Comparison of ENCODE assay signal across 14 cellular contexts in genomic region chr14:70357557-70357956, GRCh38. TPM values are rescaled to one million over a fixed set of nuclear protein-coding genes. Genes with fewer than 3 reads are reported as not detected.
A peak's percentile ranks its signal among the peaks of the same experiment; 100 is the strongest.
DNase-seq lines count a peak whose midpoint lies in the region; ATAC-seq, FAIRE-seq and TF ChIP-seq lines count a peak whose summit lies in the region.
"Had no signal": no experiment of that assay in that cellular context is flagged by ENCODE, and none has a peak within 500 bp of the region (broad histone marks: within the 10 kb centered on the region; RNA-seq: fewer than 3 reads in every experiment).

No MANE protein-coding gene starts in this region.

- H3K4me1 ChIP-seq in GM12878 (ENCODE audit: control insufficient read depth, insufficient read depth, low read length) = no peaks in the 10 kb centered on the region; the same call in 1 of the 2 replicates
- H3K4me1 ChIP-seq in neural progenitor cell = peaks cover 10% of the 10 kb centered on the region
- H3K4me1 ChIP-seq in upper lobe of left lung = peaks cover 5 to 15% (median 12%) of the 10 kb centered on the region in 4 donors

- DNase-seq in activated CD4-positive, alpha-beta T cell treated with anti-CD3 and anti-CD28 coated beads, Interleukin-2, amount 10 ng/mL, durations not matched to agents 24 days and 14 days = no peak
- no peak for DNase-seq in activated CD4-positive, alpha-beta T cell treated with anti-CD3 and anti-CD28 coated beads for 48 hours
- DNase-seq in HFFc6 = no peak
- no peak for DNase-seq in GM12878 (ENCODE audit: low read depth, low spot score)
- DNase-seq in neural progenitor cell (ENCODE audit: low spot score) = no peak
- DNase-seq in upper lobe of left lung = no peak
- no peak for DNase-seq in GM19238 (ENCODE audit: insufficient read length, low spot score)
- DNase-seq: activated gamma-delta T cell, heart left ventricle, SK-N-SH, substantia nigra had no signal

- SMC1A ChIA-PET in GM12878 (lab: Charles Lee; ENCODE audit: uncharacterized antibody, unreplicated experiment) = interaction anchor here (0.6 kb wide), 1 partner anchor 78 kb away, joined by 3 read pairs; no protein-coding TSS in a partner anchor

- peaks cover 9% of the 10 kb centered on the region for H3K9me3 Mint-ChIP-seq in activated CD4-positive, alpha-beta T cell treated with anti-CD3 and anti-CD28 coated beads, Interleukin-2, amount 10 ng/mL, durations not matched to agents 24 days and 14 days
- no peaks in the 10 kb centered on the region for H3K9me3 Mint-ChIP-seq in HFFc6
- H3K9me3 Mint-ChIP-seq in neural progenitor cell = no peaks in the 10 kb centered on the region

- no peak for FAIRE-seq in GM12878 (lab: Jason Lieb, UNC)
- FAIRE-seq: A204.1 had no signal

- H2AFZ ChIP-seq in GM12878 (ENCODE audit: control insufficient read depth, low read depth, low read length) (no peak overlapping the region), neural progenitor cell (replicated peaks) (no peak overlapping the region)

- H3K4me1 Mint-ChIP-seq in activated CD4-positive, alpha-beta T cell treated with anti-CD3 and anti-CD28 coated beads, Interleukin-2, amount 10 ng/mL, durations not matched to agents 24 days and 14 days = peaks cover 18% of the 10 kb centered on the region
- peaks cover 50% of the 10 kb centered on the region for H3K4me1 Mint-ChIP-seq in HFFc6 (ENCODE audit: low read depth)
- peaks cover 15% of the 10 kb centered on the region for H3K4me1 Mint-ChIP-seq in neural progenitor cell

- peaks cover 2% of the 10 kb centered on the region for H3F3A ChIP-seq in neural progenitor cell (ENCODE audit: low read depth)

- no peak for TF ChIP-seq CTCF in HFFc6 (IDR thresholded peaks at IDR 0.05)
- TF ChIP-seq CTCF in GM12878 (IDR thresholded peaks at IDR 0.05 in 2 of 3, conservative IDR thresholded peaks at IDR 0.05 in 1 of 3; ENCODE audit: control insufficient read depth in 2 of 3, extremely low read depth in 1 of 3, insufficient read depth in 1 of 3, low read depth in 3 of 3, low read length in 3 of 3) = no peak
- TF ChIP-seq CTCF in neural progenitor cell (IDR thresholded peaks at IDR 0.05) = no peak
- TF ChIP-seq CTCF in upper lobe of left lung (IDR thresholded peaks at IDR 0.05) = no peak

- peaks cover 53% of the 10 kb centered on the region for H3K79me2 ChIP-seq in GM12878 (ENCODE audit: control insufficient read depth, insufficient read depth, low read length)
- peaks cover 69% of the 10 kb centered on the region for H3K79me2 ChIP-seq in neural progenitor cell (ENCODE audit: low read depth)

- TF ChIP-seq POLR2A in GM12878 (IDR thresholded peaks at IDR 0.05; ENCODE audit: low read depth, low read length) (no peak), upper lobe of left lung (IDR thresholded peaks at IDR 0.05) (no peak)

- H3K4me2 ChIP-seq in GM12878 (ENCODE audit: control insufficient read depth, insufficient read depth) (peak overlapping the region; percentile 95), neural progenitor cell (peak overlapping the region; percentile 97)

- ATAC-seq in GM12878 (no peak), upper lobe of left lung (ENCODE audit: low FRiP score in 2 of 2) (no peak), HG02938 (IDR thresholded peaks at IDR 0.05; ENCODE audit: unreplicated experiment) (no peak)
- ATAC-seq: heart left ventricle had no signal

- intact Hi-C loops in activated CD4-positive, alpha-beta T cell treated with anti-CD3 and anti-CD28 coated beads, Interleukin-2, amount 10 ng/mL, durations not matched to agents 24 days and 14 days (cut with micrococcal nuclease) = no loop called here
- intact Hi-C loops in GM12878 (cut with micrococcal nuclease; ENCODE audit: unreplicated experiment) = no loop called here

- H3K27me3 Mint-ChIP-seq in activated CD4-positive, alpha-beta T cell treated with anti-CD3 and anti-CD28 coated beads, Interleukin-2, amount 10 ng/mL, durations not matched to agents 24 days and 14 days = peaks cover 3% of the 10 kb centered on the region
- H3K27me3 Mint-ChIP-seq in HFFc6 (ENCODE audit: insufficient read depth) = no peaks in the 10 kb centered on the region
- H3K27me3 Mint-ChIP-seq in neural progenitor cell (ENCODE audit: insufficient read depth, low read depth) = no peaks in the 10 kb centered on the region

- no TSS peak for BruUV-seq in GM12878 (replicated peaks; lab: Mats Ljungman, UMichigan)

- H3K27ac ChIP-seq in GM12878 (ENCODE audit: control insufficient read depth, insufficient read depth) = no peak overlapping the region
- no peak overlapping the region for H3K27ac ChIP-seq in neural progenitor cell
- no peak overlapping the region for H3K27ac ChIP-seq in upper lobe of left lung
- H3K27ac ChIP-seq: esophagus muscularis mucosa, heart left ventricle had no signal

- RAD21 ChIA-PET in GM12878 (lab: Charles Lee; ENCODE audit: unreplicated experiment) = no interaction called here

- no peak overlapping the region for H3K9ac ChIP-seq in GM12878 (ENCODE audit: control insufficient read depth, insufficient read depth, low read length)
- no peak overlapping the region for H3K9ac ChIP-seq in neural progenitor cell
- H3K9ac ChIP-seq: SK-N-SH had no signal

- H3K9me3 ChIP-seq in GM12878 (replicated peaks; ENCODE audit: control insufficient read depth, insufficient read depth, low read length) (peaks cover 4% of the 10 kb centered on the region; the same call in 2 of the 3 replicates), neural progenitor cell (ENCODE audit: low read depth) (no peaks in the 10 kb centered on the region), upper lobe of left lung (no peaks in the 10 kb centered on the region)
- H3K9me3 ChIP-seq: esophagus muscularis mucosa, heart left ventricle, SK-N-SH had no signal

- H4K20me1 ChIP-seq in GM12878 (ENCODE audit: control insufficient read depth, insufficient read depth) = no peaks in the 10 kb centered on the region
- peaks cover 26% of the 10 kb centered on the region for H4K20me1 ChIP-seq in neural progenitor cell (ENCODE audit: low read depth)

- POLR2A ChIA-PET in GM12878 (lab: Charles Lee) = interaction anchor here (0.7 kb wide), 1 partner anchor 277 kb away, joined by 3 read pairs; no protein-coding TSS in a partner anchor

- 60% methylated on average over 3 of the region's 3 CpGs for WGBS in GM12878 (ENCODE audit: insufficient coverage, insufficient replicate concordance, low lambda C conversion rate, missing lambda C conversion rate)
- WGBS in upper lobe of left lung, 2 donors = 91 to 96% methylated on average over 3 of the region's 3 CpGs

- no peak for TF ChIP-seq RAD21 in GM12878 (IDR thresholded peaks at IDR 0.05; ENCODE audit: insufficient read depth, low read depth, low read length)

- CTCF ChIA-PET in GM12878 (lab: Yijun Ruan, JAX) = no interaction called here

- H3K4me3 ChIP-seq in GM12878 (peak overlapping the region; percentile 7; the same call in 1 of the 2 replicates), neural progenitor cell (peak overlapping the region; percentile 79), upper lobe of left lung (no peak overlapping the region)

- H3K27me3 ChIP-seq in GM12878 (replicated peaks in 1 of 2; ENCODE audit: control insufficient read depth in 2 of 2, insufficient read depth in 2 of 2, low read length in 1 of 2) = no peaks in the 10 kb centered on the region
- H3K27me3 ChIP-seq in neural progenitor cell = peaks cover 23% of the 10 kb centered on the region
- H3K27me3 ChIP-seq in upper lobe of left lung = no peaks in the 10 kb centered on the region
- H3K27me3 ChIP-seq: esophagus muscularis mucosa, heart left ventricle had no signal

- H3K36me3 Mint-ChIP-seq in activated CD4-positive, alpha-beta T cell treated with anti-CD3 and anti-CD28 coated beads, Interleukin-2, amount 10 ng/mL, durations not matched to agents 24 days and 14 days (ENCODE audit: low read depth) = peaks cover 16% of the 10 kb centered on the region
- H3K36me3 Mint-ChIP-seq in HFFc6 (ENCODE audit: low read depth) (peaks cover 5% of the 10 kb centered on the region; the same call in 1 of the 2 replicates), neural progenitor cell (peaks cover 6% of the 10 kb centered on the region)

- H3K36me3 ChIP-seq in GM12878 (ENCODE audit: control insufficient read depth in 2 of 2, insufficient read depth in 2 of 2, low read length in 1 of 2) = no peaks in the 10 kb centered on the region
- H3K36me3 ChIP-seq in neural progenitor cell = no peaks in the 10 kb centered on the region
- H3K36me3 ChIP-seq in upper lobe of left lung = no peaks in the 10 kb centered on the region
- H3K36me3 ChIP-seq: esophagus muscularis mucosa had no signal

- H3K4me3 Mint-ChIP-seq in activated CD4-positive, alpha-beta T cell treated with anti-CD3 and anti-CD28 coated beads, Interleukin-2, amount 10 ng/mL, durations not matched to agents 24 days and 14 days = peak overlapping the region; percentile 70
- H3K4me3 Mint-ChIP-seq in HFFc6 (peak overlapping the region; percentile 95), neural progenitor cell (peak overlapping the region; percentile 80)

- no peak for TF ChIP-seq EP300 in GM12878 (IDR thresholded peaks at IDR 0.05; ENCODE audit: borderline replicate concordance in 1 of 2, control insufficient read depth in 1 of 2, low read depth in 2 of 2, low read length in 2 of 2)
- TF ChIP-seq EP300 in upper lobe of left lung (IDR thresholded peaks at IDR 0.05) = no peak

- in situ Hi-C loops in GM12878 (cut with MboI) = no loop called here

- no peak overlapping the region for H3K27ac Mint-ChIP-seq in activated CD4-positive, alpha-beta T cell treated with anti-CD3 and anti-CD28 coated beads, Interleukin-2, amount 10 ng/mL, durations not matched to agents 24 days and 14 days
- H3K27ac Mint-ChIP-seq in HFFc6 (0 out of 2 replicates have a peak overlapping the region, but pooled peaks have one; percentile 21), neural progenitor cell (no peak overlapping the region)

RNA-seq across cellular contexts. Expression of gene COX16, which starts 1.9 kb away (rescaled TPM):
- total RNA-seq in activated CD4-positive, alpha-beta T cell treated with anti-CD3 and anti-CD28 coated beads, Interleukin-2, amount 10 ng/mL, durations not matched to agents 24 days and 14 days = 65.8 and 79.0 TPM in 2 replicates
- total RNA-seq in HFFc6 (2021; fragmentation: NEBNext Ultra II Directional; extraction: Animal tissue kit (Norgen Biotek cat#: 25700)) = 10 to 100 TPM; 60.4 to 75.8 (median 62.9) TPM
- total RNA-seq in GM12878 (2013; cell fraction: nucleolus; rRNA removed) = 14.8 and 15.7 TPM in 2 replicates
- total RNA-seq in GM12878 (2014; rRNA removed) = 34.3 and 41.7 TPM in 2 replicates
- 45.1 and 49.6 TPM in 2 replicates for total RNA-seq in GM12878 (2014; rRNA removed; fragmentation: Illumina TruSeq; extraction: Trizol)
- 48.4 and 57.0 TPM in 2 replicates for total RNA-seq in GM12878 (2021)
- polyA plus RNA-seq in GM12878 (2011; ENCODE audit: low read depth) = 19.6 TPM
- polyA plus RNA-seq in GM12878 (2011; rRNA removed) = 41.0 and 69.0 TPM in 2 replicates
- 12.5 and 15.4 TPM in 2 replicates for polyA plus RNA-seq in GM12878 (2011; cell fraction: cytosol; rRNA removed)
- polyA plus RNA-seq in GM12878 (2011; cell fraction: nucleus; rRNA removed) = 9.4 and 10.6 TPM in 2 replicates
- polyA plus RNA-seq in GM12878 (2012) = 33.5 and 44.3 TPM in 2 replicates
- 49.3 and 58.2 TPM in 2 replicates for polyA plus RNA-seq in GM12878 (2014; fragmentation: Illumina TruSeq; extraction: Trizol)
- 100 to 1,000 TPM; 197 to 209 TPM for polyA plus RNA-seq in GM12878 (2014; fragmentation: Nextera tagmentation; extraction: Ambion mirVana)
- polyA plus RNA-seq in GM12878 (2014; rRNA removed) = 29.6 and 41.3 TPM in 2 replicates
- polyA plus RNA-seq in GM12878 (2016; fragmentation: Nextera tagmentation; extraction: Ambion mirVana) = 100 to 1,000 TPM; 153 to 155 TPM
- 7.1 and 7.8 TPM in 2 replicates for polyA minus RNA-seq in GM12878 (2011; rRNA and poly(A)+ RNA removed)
- polyA minus RNA-seq in GM12878 (2011; cell fraction: cytosol; rRNA and poly(A)+ RNA removed) = 9.9 and 11.0 TPM in 2 replicates
- 5.2 and 8.3 TPM in 2 replicates for polyA minus RNA-seq in GM12878 (2011; cell fraction: nucleus; rRNA and poly(A)+ RNA removed)
- total RNA-seq in neural progenitor cell (ENCODE audit: low replicate concordance) = 51.0 and 116 TPM in 2 replicates
- total RNA-seq in upper lobe of left lung = 10 to 100 TPM in 5 of 6 donors, 1 to 10 TPM in 1; 9.4 to 24.0 (median 22.4) TPM

RNA-seq across cellular contexts. Expression of gene SYNJ2BP, which starts 59.3 kb away (rescaled TPM):
- 2.2 and 2.5 TPM in 2 replicates for total RNA-seq in activated CD4-positive, alpha-beta T cell treated with anti-CD3 and anti-CD28 coated beads, Interleukin-2, amount 10 ng/mL, durations not matched to agents 24 days and 14 days
- total RNA-seq in HFFc6 (2021; fragmentation: NEBNext Ultra II Directional; extraction: Animal tissue kit (Norgen Biotek cat#: 25700)) = 10 to 100 TPM; 24.2 to 29.9 (median 27.2) TPM
- total RNA-seq in GM12878 (2013; cell fraction: nucleolus; rRNA removed) = 22.1 and 22.5 TPM in 2 replicates
- total RNA-seq in GM12878 (2014; rRNA removed) (8.0 and 9.0 TPM in 2 replicates), GM12878 (2014; rRNA removed; fragmentation: Illumina TruSeq; extraction: Trizol) (11.7 and 13.6 TPM in 2 replicates), GM12878 (2021) (10.5 TPM in 2 replicates), neural progenitor cell (ENCODE audit: low replicate concordance) (20.1 and 25.9 TPM in 2 replicates), upper lobe of left lung (10 to 100 TPM in 5 of 6 donors, 1 to 10 TPM in 1; 9.4 to 29.7 (median 22.8) TPM)
- 3.8 TPM for polyA plus RNA-seq in GM12878 (2011; ENCODE audit: low read depth)
- polyA plus RNA-seq in GM12878 (2011; rRNA removed) (22.5 and 31.7 TPM in 2 replicates), GM12878 (2014; fragmentation: Illumina TruSeq; extraction: Trizol) (17.3 and 22.2 TPM in 2 replicates), GM12878 (2014; fragmentation: Nextera tagmentation; extraction: Ambion mirVana) (10 to 100 TPM; 17.7 to 27.5 TPM), GM12878 (2014; rRNA removed) (8.4 and 9.7 TPM in 2 replicates), GM12878 (2016; fragmentation: Nextera tagmentation; extraction: Ambion mirVana) (10 to 100 TPM; 22.0 to 23.9 TPM)
- polyA plus RNA-seq in GM12878 (2011; cell fraction: cytosol; rRNA removed) = 8.4 and 10.3 TPM in 2 replicates
- polyA plus RNA-seq in GM12878 (2011; cell fraction: nucleus; rRNA removed) = 4.7 and 7.1 TPM in 2 replicates
- 4.1 and 7.2 TPM in 2 replicates for polyA plus RNA-seq in GM12878 (2012)
- 5.8 and 6.8 TPM in 2 replicates for polyA minus RNA-seq in GM12878 (2011; rRNA and poly(A)+ RNA removed)
- 1.9 and 3.5 TPM in 2 replicates for polyA minus RNA-seq in GM12878 (2011; cell fraction: cytosol; rRNA and poly(A)+ RNA removed)
- 1.6 and 3.3 TPM in 2 replicates for polyA minus RNA-seq in GM12878 (2011; cell fraction: nucleus; rRNA and poly(A)+ RNA removed)

Comparison
In these comparisons a context has a peak if more than half of its experiments do, and no peak if none do; other contexts are left out.
1. H3K4me3 ChIP-seq: peak in GM12878 (single experiment) and neural progenitor cell (single experiment); none in upper lobe of left lung (0 of 4).
2. Peak in every context shown above with its lines, with median percentiles within 50 percentile points of each other: H3K4me3 Mint-ChIP-seq.